ENCODE assay signal across 27 cellular contexts in the genomic region with DNA sequence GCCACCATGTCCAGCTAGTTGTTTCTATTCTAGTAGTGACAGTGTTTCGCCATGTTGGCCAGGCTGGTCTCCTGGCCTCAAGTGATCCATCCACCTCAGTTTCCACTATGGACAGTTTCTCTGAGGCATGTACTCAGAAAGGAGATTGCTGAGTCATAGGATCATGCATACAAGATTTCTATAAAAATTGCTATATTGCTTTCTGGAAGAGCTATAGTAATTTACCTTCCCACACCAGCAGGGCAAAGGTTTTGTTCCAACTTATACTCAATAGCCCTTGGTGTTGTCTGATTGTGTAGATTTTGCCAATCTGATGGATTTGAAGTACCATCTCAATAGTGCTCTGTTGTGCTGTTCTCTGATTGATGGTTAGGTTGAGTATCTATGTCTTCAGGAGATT.
"Had no signal": no experiment of that assay in that cellular context is flagged by ENCODE, and none has a peak within 500 bp of the region (broad histone marks: within the 10 kb centered on the region; RNA-seq: fewer than 3 reads in every experiment).

No MANE protein-coding gene starts in this region.

- H3K9me3 Mint-ChIP-seq: activated CD4-positive, alpha-beta memory T cell treated with anti-CD3 and anti-CD28 coated beads, Interleukin-2, amount 10 ng/mL, durations not matched to agents 7 days and 5 days; activated naive CD4-positive, alpha-beta T cell treated with anti-CD3 and anti-CD28 coated beads, Interleukin-2, amount 10 ng/mL, durations not matched to agents 7 days and 5 days; activated naive CD8-positive, alpha-beta T cell treated with anti-CD3 and anti-CD28 coated beads, Interleukin-2, amount 50 U/mL, for 24 hours; activated T-helper 2 cell treated with anti-CD3 and anti-CD28 coated beads, Interferon-gamma antibody, Interleukin-2, Interleukin-4, amounts not matched to agents 10 μg/mL and 5 μg/mL and 100 μg/mL, durations not matched to agents 14 hours and 24 hours and 36 hours; neural crest cell had no signal

- H3K4me3 ChIP-seq: coronary artery, left lung, prostate gland, right atrium auricular region, skin epidermis, stomach, vagina had no signal

- H3K27ac ChIP-seq: coronary artery, left lung, prostate gland, right atrium auricular region, skin epidermis, stomach, vagina had no signal

- H3K27ac Mint-ChIP-seq: activated CD4-positive, alpha-beta memory T cell treated with anti-CD3 and anti-CD28 coated beads, Interleukin-2, amount 10 ng/mL, durations not matched to agents 7 days and 5 days; activated CD8-positive, alpha-beta memory T cell treated with anti-CD3 and anti-CD28 coated beads, Interleukin-2, amount 10 ng/mL, durations not matched to agents 7 days and 5 days; activated naive CD4-positive, alpha-beta T cell treated with anti-CD3 and anti-CD28 coated beads, Interleukin-2, amount 10 ng/mL, durations not matched to agents 7 days and 5 days; activated naive CD8-positive, alpha-beta T cell treated with anti-CD3 and anti-CD28 coated beads, Interleukin-2, amount 50 U/mL, for 24 hours; activated T-helper 2 cell treated with anti-CD3 and anti-CD28 coated beads, Interferon-gamma antibody, Interleukin-2, Interleukin-4, amounts not matched to agents 10 μg/mL and 5 μg/mL and 100 μg/mL, durations not matched to agents 14 hours and 24 hours and 36 hours; naive B cell had no signal

- H3K4me1 Mint-ChIP-seq: naive B cell had no signal

- FAIRE-seq: kidney had no signal

- H3K36me3 ChIP-seq: left lung, prostate gland, right atrium auricular region, stomach, vagina had no signal

- H3K4me1 ChIP-seq: left lung, prostate gland, right atrium auricular region, vagina had no signal

- ATAC-seq: activated CD8-positive, alpha-beta memory T cell treated with anti-CD3 and anti-CD28 coated beads, Interleukin-2, amount 10 ng/mL, durations not matched to agents 7 days and 5 days; activated naive CD8-positive, alpha-beta T cell treated with anti-CD3 and anti-CD28 coated beads, Interleukin-2, amount 50 U/mL, for 24 hours; left lung had no signal

- H3K27me3 ChIP-seq: left lung, right atrium auricular region, stomach, vagina had no signal

- H3K36me3 Mint-ChIP-seq: activated CD8-positive, alpha-beta memory T cell treated with anti-CD3 and anti-CD28 coated beads, Interleukin-2, amount 10 ng/mL, durations not matched to agents 7 days and 5 days; activated naive CD4-positive, alpha-beta T cell treated with anti-CD3 and anti-CD28 coated beads, Interleukin-2, amount 10 ng/mL, durations not matched to agents 7 days and 5 days; brain; naive B cell had no signal

- H3K4me3 Mint-ChIP-seq: activated CD4-positive, alpha-beta memory T cell treated with anti-CD3 and anti-CD28 coated beads, Interleukin-2, amount 10 ng/mL, durations not matched to agents 7 days and 5 days; activated CD8-positive, alpha-beta memory T cell treated with anti-CD3 and anti-CD28 coated beads, Interleukin-2, amount 10 ng/mL, durations not matched to agents 7 days and 5 days; activated naive CD4-positive, alpha-beta T cell treated with anti-CD3 and anti-CD28 coated beads, Interleukin-2, amount 10 ng/mL, durations not matched to agents 7 days and 5 days; activated naive CD8-positive, alpha-beta T cell treated with anti-CD3 and anti-CD28 coated beads, Interleukin-2, amount 50 U/mL, for 24 hours; brain; naive B cell; neural crest cell had no signal

- H3K9me3 ChIP-seq: left lung, prostate gland, right atrium auricular region, stomach, vagina had no signal

- DNase-seq: activated CD4-positive, alpha-beta memory T cell treated with anti-CD3 and anti-CD28 coated beads, Interleukin-2, amount 10 ng/mL, durations not matched to agents 7 days and 5 days; activated CD4-positive, alpha-beta T cell treated with anti-CD3 and anti-CD28 coated beads for 48 hours; activated CD4-positive, CD25-positive, alpha-beta regulatory T cell; activated CD8-positive, alpha-beta memory T cell treated with anti-CD3 and anti-CD28 coated beads, Interleukin-2, amount 10 ng/mL, durations not matched to agents 7 days and 5 days; activated naive CD4-positive, alpha-beta T cell treated with anti-CD3 and anti-CD28 coated beads, Interleukin-2, amount 10 ng/mL, durations not matched to agents 7 days and 5 days; activated naive CD8-positive, alpha-beta T cell treated with anti-CD3 and anti-CD28 coated beads, Interleukin-2, amount 50 U/mL, for 24 hours; activated T-cell treated with anti-CD3 and anti-CD28 coated beads, Interleukin-2, amount 50 U/mL, for 1 hour; anterior cingulate cortex; erythroblast; foreskin melanocyte; glutamatergic neuron; hypothalamus; kidney; left lung; mammary epithelial cell; naive B cell; stomach; T-helper 9 cell; trophoblast cell had no signal

- H3K27me3 Mint-ChIP-seq: activated CD8-positive, alpha-beta memory T cell treated with anti-CD3 and anti-CD28 coated beads, Interleukin-2, amount 10 ng/mL, durations not matched to agents 7 days and 5 days; activated naive CD4-positive, alpha-beta T cell treated with anti-CD3 and anti-CD28 coated beads, Interleukin-2, amount 10 ng/mL, durations not matched to agents 7 days and 5 days; activated naive CD8-positive, alpha-beta T cell treated with anti-CD3 and anti-CD28 coated beads, Interleukin-2, amount 50 U/mL, for 24 hours had no signal
